Comparison of ENCODE assay signal across 9 cellular contexts in genomic region chr22:41920271-41920976, GRCh38. TPM values are rescaled to one million over a fixed set of nuclear protein-coding genes. Genes with fewer than 3 reads are reported as not detected.
DNase-seq lines count a peak whose midpoint lies in the region; ATAC-seq and TF ChIP-seq lines count a peak whose summit lies in the region.
"Had no signal": no experiment of that assay in that cellular context is flagged by ENCODE, and none has a peak within 500 bp of the region (broad histone marks: within the 10 kb centered on the region; RNA-seq: fewer than 3 reads in every experiment).

No MANE protein-coding gene starts in this region.

- no peak for TF ChIP-seq POLR2A in vagina (IDR thresholded peaks at IDR 0.05)

- no CpG with 5 or more reads among the region's 21 CpGs for WGBS in iPS DF 6.9 (ENCODE audit: insufficient coverage, insufficient read length)

- ATAC-seq in Right ventricle myocardium superior (ENCODE audit: poor library complexity) (no peak), HG03442 (IDR thresholded peaks at IDR 0.05; ENCODE audit: unreplicated experiment) (peak; percentile 19)

- H3K4me3 ChIP-seq in left ventricle myocardium inferior, result peak overlapping the region; percentile 70
- peak overlapping the region; percentile 26; the same call in 1 of the 2 replicates for H3K4me3 ChIP-seq in iPS DF 6.9 (ENCODE audit: low read length)
- H3K4me3 ChIP-seq in vagina, result peak overlapping the region; percentile 44 to 48

- H3K27me3 ChIP-seq in left ventricle myocardium inferior (ENCODE audit: low read depth) (peaks cover 58% of the 10 kb centered on the region), iPS DF 6.9 (ENCODE audit: control insufficient read depth, insufficient read depth, low read length) (peaks cover 30% of the 10 kb centered on the region), vagina (peaks cover 9% of the 10 kb centered on the region)

- H3K4me1 ChIP-seq in left ventricle myocardium inferior, result peaks cover 33% of the 10 kb centered on the region
- peaks cover 3% of the 10 kb centered on the region; the same call in 1 of the 2 replicates for H3K4me1 ChIP-seq in iPS DF 6.9 (ENCODE audit: control insufficient read depth, insufficient read depth, low read length)
- H3K4me1 ChIP-seq in vagina, result peaks cover 16% of the 10 kb centered on the region

- intact Hi-C loops in left ventricle myocardium inferior (cut with micrococcal nuclease) (no loop called here), Right ventricle myocardium superior (cut with DNase I) (no loop called here), vagina (cut with DNase I) (no loop called here)

- H3K27ac ChIP-seq in left ventricle myocardium inferior (replicated peaks) (peak overlapping the region; percentile 42), iPS DF 6.9 (ENCODE audit: low read length) (no peak overlapping the region), vagina (no peak overlapping the region)

- H3K36me3 ChIP-seq in left ventricle myocardium inferior, result no peaks in the 10 kb centered on the region
- H3K36me3 ChIP-seq in iPS DF 6.9 (ENCODE audit: control insufficient read depth, insufficient read depth, low read length), result no peaks in the 10 kb centered on the region
- no peaks in the 10 kb centered on the region for H3K36me3 ChIP-seq in vagina

- no peak for DNase-seq in left ventricle myocardium inferior
- no peak for DNase-seq in Right ventricle myocardium superior
- DNase-seq in iPS DF 6.9 (ENCODE audit: low read depth, low spot score), result no peak
- no peak for DNase-seq in vagina (ENCODE audit: extremely low spot score in 2 of 2)
- DNase-seq in islet precursor cell, result no peak
- DNase-seq in DMS79 treated with DMSO at 0.1 percent for 48 hours (lab: John Stamatoyannopoulos, UW), result no peak
- DNase-seq in NCI-H1436 (lab: John Stamatoyannopoulos, UW), result no peak

- TF ChIP-seq CTCF in left ventricle myocardium inferior (IDR thresholded peaks at IDR 0.05; ENCODE audit: borderline replicate concordance) (no peak), vagina (IDR thresholded peaks at IDR 0.05) (no peak)

- H3K9me3 ChIP-seq in left ventricle myocardium inferior (replicated peaks) (no peaks in the 10 kb centered on the region), iPS DF 6.9 (ENCODE audit: control insufficient read depth, insufficient read depth, low read length) (no peaks in the 10 kb centered on the region), vagina (no peaks in the 10 kb centered on the region)

RNA-seq across cellular contexts. Expression of gene SHISA8, which starts 5.5 kb away (rescaled TPM):
- total RNA-seq in left ventricle myocardium inferior (2.2 TPM), Right ventricle myocardium superior (6.4 TPM), vagina (not detected)
- total RNA-seq: RPMI7951 had no signal

RNA-seq across cellular contexts. Expression of gene TNFRSF13C, which starts 6.2 kb away (rescaled TPM):
- total RNA-seq in left ventricle myocardium inferior (0.55 TPM), Right ventricle myocardium superior (1.2 TPM), vagina (not detected)
- total RNA-seq: RPMI7951 had no signal

RNA-seq across cellular contexts. Expression of gene CENPM, which starts 26.5 kb away (rescaled TPM):
- total RNA-seq in left ventricle myocardium inferior (0.47 TPM), Right ventricle myocardium superior (0.59 TPM), vagina (not detected)

RNA-seq across cellular contexts. Expression of gene SEPTIN3, which starts 48.8 kb away (rescaled TPM):
- not detected for total RNA-seq in left ventricle myocardium inferior
- 0.08 TPM for total RNA-seq in Right ventricle myocardium superior
- 1.5 TPM for total RNA-seq in vagina
